ENCODE assay signal across 14 cellular contexts in genomic region chr2:219173176-219173575, GRCh38.
"Had no signal": no experiment of that assay in that cellular context is flagged by ENCODE, and none has a peak within 500 bp of the region (broad histone marks: within the 10 kb centered on the region; RNA-seq: fewer than 3 reads in every experiment).

No MANE protein-coding gene starts in this region.

- H3K9me3 Mint-ChIP-seq: activated naive CD4-positive, alpha-beta T cell treated with anti-CD3 and anti-CD28 coated beads for 36 hours; nephron had no signal

- DNase-seq: activated naive CD4-positive, alpha-beta T cell treated with anti-CD3 and anti-CD28 coated beads for 36 hours; cerebellar nuclear complex; cortex of kidney; effector CD8-positive, alpha-beta T cell; heart left ventricle; nucleus accumbens; spleen; stimulated activated CD4-positive, alpha-beta T cell treated with anti-CD3 and anti-CD28 coated beads, Interleukin-4, amount 100 ng/mL, for 4 hours; stimulated activated naive CD4-positive, alpha-beta T cell; WERI-Rb-1 had no signal

- H3K27ac Mint-ChIP-seq: activated naive CD4-positive, alpha-beta T cell treated with anti-CD3 and anti-CD28 coated beads for 36 hours; nephron had no signal

- H3K4me3 Mint-ChIP-seq: activated naive CD4-positive, alpha-beta T cell treated with anti-CD3 and anti-CD28 coated beads for 36 hours had no signal

- ATAC-seq: esophagus mucosa, gastroesophageal sphincter, heart left ventricle, left lobe of liver had no signal
